Comparison of ENCODE assay signal across 11 cellular contexts in genomic region chr19:33394006-33394722, GRCh38. TPM values are rescaled to one million over a fixed set of nuclear protein-coding genes. Genes with fewer than 3 reads are reported as not detected.
A peak's percentile ranks its signal among the peaks of the same experiment; 100 is the strongest.
DNase-seq lines count a peak whose midpoint lies in the region; ATAC-seq, FAIRE-seq and TF ChIP-seq lines count a peak whose summit lies in the region.
"Had no signal": no experiment of that assay in that cellular context is flagged by ENCODE, and none has a peak within 500 bp of the region (broad histone marks: within the 10 kb centered on the region; RNA-seq: fewer than 3 reads in every experiment).

No MANE protein-coding gene starts in this region.

- DNase-seq in HS-27A (ENCODE audit: low read depth) (peak; percentile 31), astrocyte of the spinal cord (ENCODE audit: low read depth, low spot score) (peak; percentile 63), kidney (peak; percentile 85), urothelium cell line (ENCODE audit: low spot score) (peak; percentile 54), NCI-H1417 treated with DMSO at 0.1 percent for 48 hours (lab: John Stamatoyannopoulos, UW) (no peak)
- no peak for DNase-seq in activated T-cell treated with anti-CD3 and anti-CD28 coated beads, Interleukin-2, amount 50 U/mL, for 4 hours
- DNase-seq: central memory CD4-positive, alpha-beta T cell; NCI-H524 treated with DMSO at 0.1 percent for 48 hours; stimulated activated CD4-positive, alpha-beta T cell treated with anti-CD3 and anti-CD28 coated beads, Interleukin-1b, Interleukin-23, amount 100 ng/mL, for 48 hours had no signal

- no peak overlapping the region for H3K27ac ChIP-seq in kidney (ENCODE audit: low read depth in 2 of 2, low read length in 2 of 2)

- FAIRE-seq in kidney (lab: Jason Lieb, UNC) (no peak), urothelium cell line (lab: Jason Lieb, UNC) (no peak)
- FAIRE-seq: islet of Langerhans had no signal

- H3K4me3 Mint-ChIP-seq in activated T-cell treated with anti-CD3 and anti-CD28 coated beads, Interleukin-2, amount 50 U/mL, for 4 hours, result no peak overlapping the region

- no peak for ATAC-seq in HG03571 (IDR thresholded peaks at IDR 0.05; ENCODE audit: unreplicated experiment)
- ATAC-seq in activated T-cell treated with anti-CD3 and anti-CD28 coated beads, Interleukin-2, amount 50 U/mL, for 4 hours, result no peak

- peaks cover 24 to 62% of the 10 kb centered on the region in 2 donors for H3K4me1 ChIP-seq in kidney (ENCODE audit: control insufficient read depth in 1 of 2, insufficient read depth in 1 of 2, low read depth in 1 of 2, low read length in 2 of 2)

- H3K9me3 Mint-ChIP-seq in activated T-cell treated with anti-CD3 and anti-CD28 coated beads, Interleukin-2, amount 50 U/mL, for 4 hours, result no peaks in the 10 kb centered on the region

- no peaks in the 10 kb centered on the region for H3K4me1 Mint-ChIP-seq in activated T-cell treated with anti-CD3 and anti-CD28 coated beads, Interleukin-2, amount 50 U/mL, for 4 hours (ENCODE audit: low read depth)

- H3K9me3 ChIP-seq in kidney (ENCODE audit: control insufficient read depth in 1 of 2, low read length in 2 of 2), result no peaks in the 10 kb centered on the region

- in situ Hi-C loops in astrocyte of the spinal cord (cut with HindIII; ENCODE audit: low sequenced_read_pairs), result no loop called here

- no peak overlapping the region for H3K4me3 ChIP-seq in astrocyte of the spinal cord (ENCODE audit: low read depth, low read length)
- H3K4me3 ChIP-seq in kidney (ENCODE audit: low read length in 2 of 2), result no peak overlapping the region

- H3K27me3 Mint-ChIP-seq in activated T-cell treated with anti-CD3 and anti-CD28 coated beads, Interleukin-2, amount 50 U/mL, for 4 hours (ENCODE audit: low read depth), result no peaks in the 10 kb centered on the region

- no peaks in the 10 kb centered on the region for H3K36me3 Mint-ChIP-seq in activated T-cell treated with anti-CD3 and anti-CD28 coated beads, Interleukin-2, amount 50 U/mL, for 4 hours (ENCODE audit: insufficient read depth)

- H3K36me3 ChIP-seq in kidney (ENCODE audit: control insufficient read depth in 1 of 2, insufficient read depth in 2 of 2, low read length in 2 of 2), result no peaks in the 10 kb centered on the region

- intact Hi-C loops in kidney (cut with DNase I), result no loop called here

- H3K9ac ChIP-seq in kidney (ENCODE audit: low read length in 2 of 2), result no peak overlapping the region

- no peak for TF ChIP-seq CTCF in astrocyte of the spinal cord (IDR thresholded peaks at IDR 0.05; ENCODE audit: low read depth, low read length)
- no peak for TF ChIP-seq CTCF in kidney (IDR thresholded peaks at IDR 0.05; ENCODE audit: borderline replicate concordance, extremely low read depth, insufficient read depth)

RNA-seq across cellular contexts. Expression of gene CEBPG, which starts 20.7 kb away (rescaled TPM):
- 22.4 TPM for total RNA-seq in kidney
- polyA plus RNA-seq in kidney (ENCODE audit: insufficient read depth, low read depth, low replicate concordance), result 13.0 TPM
- total RNA-seq in activated T-cell treated with anti-CD3 and anti-CD28 coated beads, Interleukin-2, amount 50 U/mL, for 4 hours, result 10 to 100 TPM; 28.8 to 32.2 (median 28.8) TPM

Comparison
In these comparisons a context has a peak if more than half of its experiments do, and no peak if none do; other contexts are left out.
1. DNase-seq: peak in HS-27A (single experiment), astrocyte of the spinal cord (single experiment), kidney (single experiment) and urothelium cell line (single experiment); none in NCI-H1417 treated with DMSO at 0.1 percent for 48 hours (single experiment) and activated T-cell treated with anti-CD3 and anti-CD28 coated beads, Interleukin-2, amount 50 U/mL, for 4 hours (single experiment).